Comparison of ENCODE assay signal across 21 cellular contexts in genomic region chr10:81828251-81828650, GRCh38. TPM values are rescaled to one million over a fixed set of nuclear protein-coding genes. Genes with fewer than 3 reads are reported as not detected.
A peak's percentile ranks its signal among the peaks of the same experiment; 100 is the strongest.
DNase-seq lines count a peak whose midpoint lies in the region; TF ChIP-seq lines count a peak whose summit lies in the region.
"Had no signal": no experiment of that assay in that cellular context is flagged by ENCODE, and none has a peak within 500 bp of the region (broad histone marks: within the 10 kb centered on the region; RNA-seq: fewer than 3 reads in every experiment).

No MANE protein-coding gene starts in this region.

- no peak overlapping the region for H3K4me3 ChIP-seq in WERI-Rb-1 (ENCODE audit: low read depth, low read length)
- H3K4me3 ChIP-seq: BLaER1 treated with 17β-estradiol and CSF1 and Interleukin-3, amounts not matched to agents 10 nM and 100 nM; GM23338; HAP-1 had no signal

- peak overlapping the region; percentile 65 for H3K27ac Mint-ChIP-seq in neural crest cell (ENCODE audit: unreplicated experiment)
- H3K27ac Mint-ChIP-seq: CD14-positive monocyte; CD4-positive, alpha-beta memory T cell; GM23338; HFFc6 had no signal

- peaks cover 7% of the 10 kb centered on the region for H3K9me3 Mint-ChIP-seq in neural crest cell
- H3K9me3 Mint-ChIP-seq: CD14-positive monocyte, GM23338 had no signal

- TF ChIP-seq CTCF in neural crest cell (conservative IDR thresholded peaks at IDR 0.05) (no peak), WERI-Rb-1 (IDR thresholded peaks at IDR 0.05; ENCODE audit: low read depth, low read length) (no peak)

- no peak overlapping the region for H3K27ac ChIP-seq in WERI-Rb-1
- H3K27ac ChIP-seq: 22Rv1; BLaER1 treated with 17β-estradiol and CSF1 and Interleukin-3, amounts not matched to agents 10 nM and 100 nM had no signal

- no peaks in the 10 kb centered on the region for H3K36me3 ChIP-seq in WERI-Rb-1
- H3K36me3 ChIP-seq: BE2C; BLaER1 treated with 17β-estradiol and CSF1 and Interleukin-3, amounts not matched to agents 10 nM and 100 nM; HAP-1 had no signal

- H3K9me3 ChIP-seq in WERI-Rb-1 (ENCODE audit: severe bottlenecking) = peaks cover 2% of the 10 kb centered on the region
- H3K9me3 ChIP-seq: BE2C; BLaER1 treated with 17β-estradiol and CSF1 and Interleukin-3, amounts not matched to agents 10 nM and 100 nM; HAP-1 had no signal

- H3K27me3 Mint-ChIP-seq in neural crest cell (ENCODE audit: low read depth) = no peaks in the 10 kb centered on the region
- H3K27me3 Mint-ChIP-seq: CD4-positive, alpha-beta memory T cell had no signal

- H3K4me3 Mint-ChIP-seq in neural crest cell = no peak overlapping the region
- H3K4me3 Mint-ChIP-seq: CD14-positive monocyte; CD4-positive, alpha-beta memory T cell; GM23338; HFFc6 had no signal

- H3K4me1 Mint-ChIP-seq in neural crest cell = no peaks in the 10 kb centered on the region
- H3K4me1 Mint-ChIP-seq: CD14-positive monocyte; CD4-positive, alpha-beta memory T cell; GM23338 had no signal

- no peaks in the 10 kb centered on the region for H3K36me3 Mint-ChIP-seq in neural crest cell (ENCODE audit: low read depth)
- H3K36me3 Mint-ChIP-seq: CD14-positive monocyte; CD4-positive, alpha-beta memory T cell had no signal

- H3K27me3 ChIP-seq in WERI-Rb-1 (ENCODE audit: insufficient read depth, low read depth, severe bottlenecking) = no peaks in the 10 kb centered on the region
- H3K27me3 ChIP-seq: BE2C; BLaER1 treated with 17β-estradiol and CSF1 and Interleukin-3, amounts not matched to agents 10 nM and 100 nM had no signal

- DNase-seq in NCI-H2171 treated with DMSO at 0.1 percent for 48 hours (lab: John Stamatoyannopoulos, UW) (peak; percentile 19), NCI-H2171 (lab: John Stamatoyannopoulos, UW) (no peak), left kidney (ENCODE audit: low read depth, low spot score) (peak; percentile 43), neural crest cell (ENCODE audit: low read depth, low spot score) (no peak), CD1c-positive myeloid dendritic cell (ENCODE audit: extremely low spot score) (no peak), WERI-Rb-1 (no peak)
- DNase-seq: BE2C; Calu3; CD4-positive, alpha-beta memory T cell; COR-L47; DMS53; DMS79 treated with DMSO at 0.1 percent for 48 hours; GF-D8; HFFc6 had no signal

RNA-seq across cellular contexts. Expression of gene NRG3, which starts 46.7 kb away (rescaled TPM):
- 3.1 and 3.4 TPM in 2 replicates for total RNA-seq in neural crest cell
- total RNA-seq: CD4-positive, alpha-beta memory T cell; Daoy; G401; HFFc6 had no signal

Comparison
In these comparisons a context has a peak if more than half of its experiments do, and no peak if none do; other contexts are left out.
1. DNase-seq: peak in NCI-H2171 treated with DMSO at 0.1 percent for 48 hours (single experiment) and left kidney (single experiment); none in NCI-H2171 (single experiment), neural crest cell (single experiment), CD1c-positive myeloid dendritic cell (single experiment) and WERI-Rb-1 (single experiment).